Comparison of ENCODE assay signal across 8 cellular contexts in the genomic region with DNA sequence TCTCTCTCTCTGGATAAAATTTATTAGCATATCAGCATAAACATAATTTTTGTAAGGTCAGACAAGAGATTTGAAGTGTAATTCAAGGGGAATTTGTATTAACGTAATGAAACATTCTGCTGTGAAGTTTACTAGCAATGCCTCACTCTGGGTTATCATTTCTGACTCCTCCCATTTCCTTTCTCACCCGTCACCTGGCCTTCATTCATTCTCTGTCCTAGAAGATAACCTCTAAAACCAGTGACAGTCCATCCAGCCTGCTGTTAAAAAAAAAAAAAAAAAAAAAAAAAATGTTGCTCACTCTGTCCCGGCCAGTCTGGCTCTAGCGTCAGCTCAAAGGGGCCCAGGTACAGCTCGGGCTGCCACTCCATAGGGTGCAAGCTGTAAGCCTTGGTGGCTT. TPM values are rescaled to one million over a fixed set of nuclear protein-coding genes. Genes with fewer than 3 reads are reported as not detected.
DNase-seq lines count a peak whose midpoint lies in the region; ATAC-seq and TF ChIP-seq lines count a peak whose summit lies in the region.

No MANE protein-coding gene starts in this region.

- peaks cover 0 to 9% of the 10 kb centered on the region in 2 donors for H3K36me3 Mint-ChIP-seq in CD4-positive, alpha-beta memory T cell

- no peak for TF ChIP-seq CTCF in stomach (IDR thresholded peaks at IDR 0.05)

- peak; percentile 32 to 56 (median 48) for DNase-seq in CD4-positive, alpha-beta memory T cell
- DNase-seq in caudate nucleus (lab: John Stamatoyannopoulos, UW) (no peak), stomach (no peak), DMS 273 (lab: John Stamatoyannopoulos, UW; ENCODE audit: unreplicated experiment) (no peak), GDM1 (lab: John Stamatoyannopoulos, UW) (no peak), LoVo (ENCODE audit: low spot score) (no peak)

- no peak for TF ChIP-seq POLR2A in stomach (IDR thresholded peaks at IDR 0.05)

- H3K4me1 Mint-ChIP-seq in CD4-positive, alpha-beta memory T cell, result peaks cover 41 to 59% (median 55%) of the 10 kb centered on the region in 4 donors

- POLR2A ChIA-PET in CD4-positive, alpha-beta memory T cell (lab: Charles Lee; ENCODE audit: partially characterized antibody), result interaction anchor here (1.0 to 4.1 kb wide), 5 partner anchors 9 to 403 kb away, joined by 3 to 65 read pairs (median 5); a partner anchor contains a TSS

- 70 to 83% (median 76%) methylated on average over 5 of the region's 5 CpGs for WGBS in stomach, 5 donors

- H3K27me3 Mint-ChIP-seq in CD4-positive, alpha-beta memory T cell, result no peaks in the 10 kb centered on the region

- peak overlapping the region; percentile 87 for H3K27ac ChIP-seq in CD4-positive, alpha-beta memory T cell (ENCODE audit: low read depth, low read length)
- H3K27ac ChIP-seq in caudate nucleus (ENCODE audit: low read depth, low read length), result peak overlapping the region; percentile 69
- H3K27ac ChIP-seq in stomach, result peak overlapping the region in 4 of 5 donors; percentile 59 to 76 (median 70)

- intact Hi-C loops in CD4-positive, alpha-beta memory T cell (cut with micrococcal nuclease), result loop anchor here (1.0 kb wide), 1 partner anchor 27 kb away; a partner anchor contains a TSS
- intact Hi-C loops in stomach (cut with DNase I; ENCODE audit: low total_unique reads), result no loop called here

- H3K9me3 ChIP-seq in CD4-positive, alpha-beta memory T cell (ENCODE audit: control insufficient read depth in 1 of 2, low read length in 2 of 2), result no peaks in the 10 kb centered on the region
- H3K9me3 ChIP-seq in stomach, result no peaks in the 10 kb centered on the region

- CTCF ChIA-PET in CD4-positive, alpha-beta memory T cell (lab: Charles Lee; ENCODE audit: partially characterized antibody), result interaction anchor here (1.0 to 2.3 kb wide), 6 partner anchors 12 to 113 kb away, joined by 3 to 20 read pairs (median 3); a partner anchor contains a TSS

- peak overlapping the region; percentile 83 to 94 (median 90) for H3K4me3 Mint-ChIP-seq in CD4-positive, alpha-beta memory T cell

- H3K9me3 Mint-ChIP-seq in CD4-positive, alpha-beta memory T cell, result no peaks in the 10 kb centered on the region

- H3K27ac Mint-ChIP-seq in CD4-positive, alpha-beta memory T cell, result peak overlapping the region; percentile 95 to 100 (median 98)

- H3K36me3 ChIP-seq in CD4-positive, alpha-beta memory T cell (ENCODE audit: insufficient read depth, low read length), result no peaks in the 10 kb centered on the region
- H3K36me3 ChIP-seq in stomach, result peaks cover 0 to 20% (median 4%) of the 10 kb centered on the region in 4 donors

- no peaks in the 10 kb centered on the region for H3K27me3 ChIP-seq in CD4-positive, alpha-beta memory T cell (ENCODE audit: insufficient read depth, low read length)
- no peaks in the 10 kb centered on the region for H3K27me3 ChIP-seq in stomach

- H3K4me3 ChIP-seq in CD4-positive, alpha-beta memory T cell (ENCODE audit: low read length in 2 of 2), result peak overlapping the region; percentile 32 to 44
- no peak overlapping the region for H3K4me3 ChIP-seq in stomach

- peaks cover 54% of the 10 kb centered on the region for H3K4me1 ChIP-seq in CD4-positive, alpha-beta memory T cell (ENCODE audit: insufficient read depth, low read length)
- H3K4me1 ChIP-seq in stomach, result peaks cover 0 to 39% (median 6%) of the 10 kb centered on the region in 4 donors

- ATAC-seq in GM19438 (IDR thresholded peaks at IDR 0.05; ENCODE audit: low read depth, unreplicated experiment), result peak; percentile 60
- peak; percentile 39 for ATAC-seq in HG03457 (IDR thresholded peaks at IDR 0.05; ENCODE audit: unreplicated experiment)

- TF ChIP-seq EP300 in stomach (IDR thresholded peaks at IDR 0.05), result no peak

RNA-seq across cellular contexts. Expression of a gene that starts 27.2 kb away (rescaled TPM):
- 1 to 10 TPM; 4.8 to 6.1 TPM for total RNA-seq in CD4-positive, alpha-beta memory T cell
- polyA plus RNA-seq in CD4-positive, alpha-beta memory T cell, result 1 to 10 TPM; 4.0 to 5.5 TPM
- 10 to 100 TPM; 18.8 to 69.6 (median 47.5) TPM for total RNA-seq in stomach
- 10 to 100 TPM in 1 of 3 donors, 1 to 10 TPM in 2; 5.7 to 12.8 (median 6.5) TPM for polyA plus RNA-seq in stomach

Comparison
In these comparisons a context has a peak if more than half of its experiments do, and no peak if none do; other contexts are left out.
1. DNase-seq: peak in CD4-positive, alpha-beta memory T cell (5 of 5); none in caudate nucleus (0 of 61), stomach (single experiment), DMS 273 (single experiment), GDM1 (single experiment) and LoVo (single experiment).
2. H3K4me3 ChIP-seq: peak in CD4-positive, alpha-beta memory T cell (2 of 2); none in stomach (0 of 4).
3. Peak in every context shown above with its lines, with median percentiles within 50 percentile points of each other: H3K27ac ChIP-seq.